Comparison of ENCODE assay signal across 8 cellular contexts in the genomic region with DNA sequence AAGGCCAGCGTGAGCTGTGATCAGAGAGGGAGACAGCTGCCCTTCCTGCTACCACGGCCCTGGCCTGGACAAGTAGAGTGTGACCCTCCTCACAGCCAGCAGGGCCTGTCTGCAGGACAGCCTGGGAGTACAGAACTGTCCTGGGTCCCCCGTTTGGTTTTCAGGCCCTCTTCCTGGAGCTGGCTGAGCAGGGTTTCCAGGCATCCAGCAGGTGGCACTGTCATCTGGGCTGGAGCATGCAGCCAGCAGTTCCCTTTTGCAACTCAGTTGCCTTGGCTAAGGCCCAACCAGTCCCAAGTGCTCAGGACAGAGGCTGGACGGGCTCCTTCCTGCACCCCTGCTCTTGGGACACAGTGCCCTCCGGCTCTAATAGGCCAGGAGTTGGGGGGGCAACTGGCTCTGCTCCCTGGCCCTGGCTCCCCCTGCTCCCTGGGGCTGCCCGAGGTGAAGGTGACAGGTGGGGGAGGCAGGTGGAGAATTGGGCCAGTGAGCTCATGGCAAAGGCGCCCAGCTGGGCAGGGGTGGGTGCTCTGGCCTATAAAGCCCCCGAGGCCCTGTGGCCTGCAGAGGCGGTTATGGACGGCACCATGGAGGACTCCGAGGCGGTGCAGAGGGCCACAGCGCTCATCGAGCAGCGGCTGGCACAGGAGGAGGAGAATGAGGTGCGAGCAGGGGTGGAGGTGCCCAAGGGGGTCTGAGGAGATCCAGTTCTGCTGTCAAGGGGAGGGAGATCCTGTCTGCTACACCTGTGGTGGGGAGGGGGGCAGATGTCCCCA. TPM values are rescaled to one million over a fixed set of nuclear protein-coding genes. Genes with fewer than 3 reads are reported as not detected.
DNase-seq lines count a peak whose midpoint lies in the region; ATAC-seq and TF ChIP-seq lines count a peak whose summit lies in the region.

A gene with protein sequence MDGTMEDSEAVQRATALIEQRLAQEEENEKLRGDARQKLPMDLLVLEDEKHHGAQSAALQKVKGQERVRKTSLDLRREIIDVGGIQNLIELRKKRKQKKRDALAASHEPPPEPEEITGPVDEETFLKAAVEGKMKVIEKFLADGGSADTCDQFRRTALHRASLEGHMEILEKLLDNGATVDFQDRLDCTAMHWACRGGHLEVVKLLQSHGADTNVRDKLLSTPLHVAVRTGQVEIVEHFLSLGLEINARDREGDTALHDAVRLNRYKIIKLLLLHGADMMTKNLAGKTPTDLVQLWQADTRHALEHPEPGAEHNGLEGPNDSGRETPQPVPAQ (plus strand): TSS at position 566 of the 776 bp plus-strand sequence. CDS start 10 bp downstream, at position 576.

- H3K36me3 ChIP-seq in Caco-2 (ENCODE audit: control insufficient read depth, insufficient read depth, low read length), result no peaks in the 10 kb centered on the region
- H3K36me3 ChIP-seq in right lobe of liver, result peaks cover 0 to 14% (median 0%) of the 10 kb centered on the region in 4 donors

- 62% methylated on average over 10 of the region's 16 CpGs for WGBS in right lobe of liver (ENCODE audit: insufficient coverage, low coverage, low lambda C conversion rate, missing lambda C conversion rate)

- no peaks in the 10 kb centered on the region for H3K27me3 Mint-ChIP-seq in Caco-2 (ENCODE audit: insufficient read depth, unreplicated experiment)

- no peaks in the 10 kb centered on the region for H3K27me3 ChIP-seq in Caco-2 (replicated peaks; ENCODE audit: control insufficient read depth, insufficient read depth, low read length)
- H3K27me3 ChIP-seq in right lobe of liver, result no peaks in the 10 kb centered on the region

- POLR2A ChIA-PET in Caco-2 (lab: Charles Lee), result no interaction called here

- TF ChIP-seq POLR2A in right lobe of liver (IDR thresholded peaks at IDR 0.05), result no peak

- H3K27ac ChIP-seq in right lobe of liver, result no peak within 1 kb of the TSS

- H3K4me1 Mint-ChIP-seq in Caco-2 (ENCODE audit: low read depth, unreplicated experiment), result peaks cover 24% of the 10 kb centered on the region

- peak; percentile 63 for ATAC-seq in GM21717 (IDR thresholded peaks at IDR 0.05; ENCODE audit: unreplicated experiment)
- peak; percentile 79 to 88 (median 84) for ATAC-seq in right lobe of liver
- ATAC-seq in GM21423 (IDR thresholded peaks at IDR 0.05; ENCODE audit: unreplicated experiment), result no peak

- H3K4me1 ChIP-seq in Caco-2, result peaks cover 33% of the 10 kb centered on the region
- peaks cover 0 to 19% (median 8%) of the 10 kb centered on the region in 4 donors for H3K4me1 ChIP-seq in right lobe of liver

- BruUV-seq in Caco-2 (replicated peaks; lab: Mats Ljungman, UMichigan), result no TSS peak

- intact Hi-C loops in Caco-2 (cut with micrococcal nuclease; ENCODE audit: unreplicated experiment) (loop anchor here (1.0 kb wide), 1 partner anchor 40 kb away; no protein-coding TSS in a partner anchor), right lobe of liver (cut with DNase I) (no loop called here)

- DNase-seq in Caco-2, result peak; percentile 81 to 84
- DNase-seq in NCI-H2171 treated with DMSO at 0.1 percent for 48 hours (lab: John Stamatoyannopoulos, UW), result peak; percentile 24
- peak; percentile 76 for DNase-seq in activated CD4-positive, alpha-beta T cell treated with anti-CD3 and anti-CD28 coated beads for 48 hours
- peak; percentile 70 for DNase-seq in dedifferentiated amniotic fluid mesenchymal stem cell (ENCODE audit: extremely low spot score)
- DNase-seq in right lobe of liver, result peak; percentile 84 to 92 (median 89)
- peak; percentile 21 to 23 (median 22) for DNase-seq in stimulated activated CD4-positive, alpha-beta T cell treated with anti-CD3 and anti-CD28 coated beads, TNF-alpha, amount 100 ng/mL, for 4 hours (ENCODE audit: low read depth in 3 of 3)

- peak within 1 kb of the TSS; percentile 82 for H3K27ac Mint-ChIP-seq in Caco-2 (ENCODE audit: unreplicated experiment)

- CTCF ChIA-PET in Caco-2 (lab: Charles Lee), result interaction anchor here (0.6 to 3.0 kb wide), 14 partner anchors 9 to 114 kb away, joined by 3 to 39 read pairs (median 4); a partner anchor contains a TSS

- H3K9me3 ChIP-seq in Caco-2 (no peaks in the 10 kb centered on the region), right lobe of liver (no peaks in the 10 kb centered on the region)

- H3K4me3 ChIP-seq in Caco-2 (ENCODE audit: low read depth, low read length), result no peak within 1 kb of the TSS
- no peak within 1 kb of the TSS for H3K4me3 ChIP-seq in right lobe of liver

- TF ChIP-seq CTCF in Caco-2 (IDR thresholded peaks at IDR 0.05; ENCODE audit: insufficient read depth in 1 of 2, low read depth in 1 of 2, low read length in 1 of 2, severe bottlenecking in 1 of 2, unreplicated experiment in 1 of 2), result peak; percentile 66 to 94
- peak; percentile 89 to 97 (median 94) for TF ChIP-seq CTCF in right lobe of liver (IDR thresholded peaks at IDR 0.05)

- peaks cover 8% of the 10 kb centered on the region for H3K36me3 Mint-ChIP-seq in Caco-2 (ENCODE audit: insufficient read depth, unreplicated experiment)

- H3K4me3 Mint-ChIP-seq in Caco-2 (ENCODE audit: unreplicated experiment), result no peak within 1 kb of the TSS

- no peaks in the 10 kb centered on the region for H3K9me3 Mint-ChIP-seq in Caco-2 (ENCODE audit: unreplicated experiment)

RNA-seq across cellular contexts. Expression of the gene that starts here (rescaled TPM):
- 0.23 TPM in 1 of 2 replicates, not detected in the other for total RNA-seq in Caco-2 (2022)
- total RNA-seq in right lobe of liver, result under 1 TPM in 4 of 6 experiments, not detected in 2; 0.28 to 0.81 (median 0.50) TPM

Comparison
In these comparisons a context has a peak if more than half of its experiments do, and no peak if none do; other contexts are left out.
1. Peak in DNase-seq in Caco-2; RNA of the gene not detected or under 1 TPM.
2. Peak in DNase-seq and ATAC-seq in right lobe of liver; RNA of the gene not detected or under 1 TPM.
3. DNase-seq: peak in every context shown above with its lines; median percentile 89 in right lobe of liver; 82 in Caco-2; 76 in activated CD4-positive, alpha-beta T cell treated with anti-CD3 and anti-CD28 coated beads for 48 hours; 70 in dedifferentiated amniotic fluid mesenchymal stem cell; 24 in NCI-H2171 treated with DMSO at 0.1 percent for 48 hours; 22 in stimulated activated CD4-positive, alpha-beta T cell treated with anti-CD3 and anti-CD28 coated beads, TNF-alpha, amount 100 ng/mL, for 4 hours.